Comparison of ENCODE assay signal across 15 cellular contexts in genomic region chr14:35386673-35387125, GRCh38. TPM values are rescaled to one million over a fixed set of nuclear protein-coding genes. Genes with fewer than 3 reads are reported as not detected.
DNase-seq lines count a peak whose midpoint lies in the region; ATAC-seq and TF ChIP-seq lines count a peak whose summit lies in the region.
"Had no signal": no experiment of that assay in that cellular context is flagged by ENCODE, and none has a peak within 500 bp of the region (broad histone marks: within the 10 kb centered on the region; RNA-seq: fewer than 3 reads in every experiment).

No MANE protein-coding gene starts in this region.

- peaks cover 5% of the 10 kb centered on the region for H3K4me1 ChIP-seq in neural progenitor cell

- H3F3A ChIP-seq in neural progenitor cell (ENCODE audit: low read depth), result peaks cover 2% of the 10 kb centered on the region

- TF ChIP-seq CTCF in neural progenitor cell (IDR thresholded peaks at IDR 0.05), result no peak

- H3K27ac Mint-ChIP-seq in neural progenitor cell, result no peak overlapping the region
- H3K27ac Mint-ChIP-seq: activated CD8-positive, alpha-beta T cell treated with anti-CD3 and anti-CD28 coated beads, Interleukin-2, amount 10 ng/mL, durations not matched to agents 7 days and 5 days; activated naive CD8-positive, alpha-beta T cell treated with anti-CD3 and anti-CD28 coated beads, Interleukin-2, amount 10 ng/mL, durations not matched to agents 7 days and 5 days; T-cell had no signal

- no peak for ATAC-seq in HG02870 (IDR thresholded peaks at IDR 0.05; ENCODE audit: unreplicated experiment)
- ATAC-seq: activated CD8-positive, alpha-beta T cell treated with anti-CD3 and anti-CD28 coated beads, Interleukin-2, amount 10 ng/mL, durations not matched to agents 7 days and 5 days; GM12878; T-cell had no signal

- H3K36me3 Mint-ChIP-seq in neural progenitor cell, result no peaks in the 10 kb centered on the region
- H3K36me3 Mint-ChIP-seq: activated naive CD8-positive, alpha-beta T cell treated with anti-CD3 and anti-CD28 coated beads, Interleukin-2, amount 10 ng/mL, durations not matched to agents 7 days and 5 days; T-cell had no signal

- H3K9me3 ChIP-seq in neural progenitor cell (ENCODE audit: low read depth), result no peaks in the 10 kb centered on the region

- no peak overlapping the region for H3K4me3 Mint-ChIP-seq in neural progenitor cell
- H3K4me3 Mint-ChIP-seq: activated CD8-positive, alpha-beta T cell treated with anti-CD3 and anti-CD28 coated beads, Interleukin-2, amount 10 ng/mL, durations not matched to agents 7 days and 5 days; activated naive CD8-positive, alpha-beta T cell treated with anti-CD3 and anti-CD28 coated beads, Interleukin-2, amount 10 ng/mL, durations not matched to agents 7 days and 5 days; T-cell had no signal

- no peaks in the 10 kb centered on the region for H3K36me3 ChIP-seq in neural progenitor cell

- H2AFZ ChIP-seq in neural progenitor cell (replicated peaks), result peak overlapping the region; percentile 54

- H3K27me3 ChIP-seq in neural progenitor cell, result no peaks in the 10 kb centered on the region

- H3K4me2 ChIP-seq in neural progenitor cell, result no peak overlapping the region

- peaks cover 18% of the 10 kb centered on the region for H3K27me3 Mint-ChIP-seq in neural progenitor cell (ENCODE audit: insufficient read depth, low read depth)
- H3K27me3 Mint-ChIP-seq: activated naive CD8-positive, alpha-beta T cell treated with anti-CD3 and anti-CD28 coated beads, Interleukin-2, amount 10 ng/mL, durations not matched to agents 7 days and 5 days; T-cell had no signal

- peak overlapping the region; percentile 43 for H3K27ac ChIP-seq in epithelial cell of prostate
- H3K27ac ChIP-seq in neural progenitor cell, result no peak overlapping the region
- H3K27ac ChIP-seq: parathyroid adenoma had no signal

- H3K9ac ChIP-seq in neural progenitor cell, result no peak overlapping the region
- H3K9ac ChIP-seq: parathyroid adenoma had no signal

- DNase-seq in EH (ENCODE audit: low read depth) (peak; percentile 58), NCI-H510A (lab: John Stamatoyannopoulos, UW) (peak; percentile 98), epithelial cell of prostate (ENCODE audit: low read depth, low spot score) (no peak), neural progenitor cell (ENCODE audit: low spot score) (peak; percentile 57), anterior cingulate cortex (lab: John Stamatoyannopoulos, UW) (no peak), T1000 (lab: John Stamatoyannopoulos, UW) (no peak)
- no peak for DNase-seq in activated CD4-positive, alpha-beta T cell treated with anti-CD3 and anti-CD28 coated beads for 4 hours
- DNase-seq: activated CD8-positive, alpha-beta T cell treated with anti-CD3 and anti-CD28 coated beads, Interleukin-2, amount 10 ng/mL, durations not matched to agents 7 days and 5 days; activated naive CD8-positive, alpha-beta T cell treated with anti-CD3 and anti-CD28 coated beads, Interleukin-2, amount 10 ng/mL, durations not matched to agents 7 days and 5 days; islet precursor cell; NCI-H345; T-cell had no signal

- no peaks in the 10 kb centered on the region for H4K20me1 ChIP-seq in neural progenitor cell (ENCODE audit: low read depth)

- no peak overlapping the region for H3K4me3 ChIP-seq in neural progenitor cell
- H3K4me3 ChIP-seq: GM12878 had no signal

- no peaks in the 10 kb centered on the region for H3K79me2 ChIP-seq in neural progenitor cell (ENCODE audit: low read depth)
- H3K79me2 ChIP-seq: parathyroid adenoma had no signal

- H3K9me3 Mint-ChIP-seq in neural progenitor cell, result no peaks in the 10 kb centered on the region
- H3K9me3 Mint-ChIP-seq: activated naive CD8-positive, alpha-beta T cell treated with anti-CD3 and anti-CD28 coated beads, Interleukin-2, amount 10 ng/mL, durations not matched to agents 7 days and 5 days; T-cell had no signal

- peaks cover 29% of the 10 kb centered on the region for H3K4me1 Mint-ChIP-seq in neural progenitor cell
- H3K4me1 Mint-ChIP-seq: activated naive CD8-positive, alpha-beta T cell treated with anti-CD3 and anti-CD28 coated beads, Interleukin-2, amount 10 ng/mL, durations not matched to agents 7 days and 5 days; T-cell had no signal

RNA-seq across cellular contexts. Expression of gene NFKBIA, which starts 17.9 kb away (rescaled TPM):
- 26.4 and 31.6 TPM in 2 replicates for total RNA-seq in neural progenitor cell (ENCODE audit: low replicate concordance)

Comparison
In these comparisons a context has a peak if more than half of its experiments do, and no peak if none do; other contexts are left out.
1. DNase-seq: peak in EH (single experiment), NCI-H510A (single experiment) and neural progenitor cell (single experiment); none in epithelial cell of prostate (single experiment), anterior cingulate cortex (0 of 58), T1000 (single experiment) and activated CD4-positive, alpha-beta T cell treated with anti-CD3 and anti-CD28 coated beads for 4 hours (0 of 2).